17 cellular contexts compared by ENCODE assay signal in genomic region chr11:68657021-68657780, GRCh38. TPM values are rescaled to one million over a fixed set of nuclear protein-coding genes. Genes with fewer than 3 reads are reported as not detected.
DNase-seq lines count a peak whose midpoint lies in the region; ATAC-seq, FAIRE-seq and TF ChIP-seq lines count a peak whose summit lies in the region.
"Had no signal": no experiment of that assay in that cellular context is flagged by ENCODE, and none has a peak within 500 bp of the region (broad histone marks: within the 10 kb centered on the region; RNA-seq: fewer than 3 reads in every experiment).

No MANE protein-coding gene starts in this region.

- FAIRE-seq in HTR-8/SVneo (lab: Jason Lieb, UNC), result peak; percentile 76
- FAIRE-seq: A549, GM19239, H54 had no signal

- H3K36me3 Mint-ChIP-seq in GM23338 (ENCODE audit: low read depth) (peaks cover 8% of the 10 kb centered on the region; the same call in 2 of the 3 replicates), glutamatergic neuron (ENCODE audit: unreplicated experiment) (peaks cover 18% of the 10 kb centered on the region), osteocyte (ENCODE audit: unreplicated experiment) (peaks cover 2% of the 10 kb centered on the region)
- H3K36me3 Mint-ChIP-seq in activated T-cell treated with anti-CD3 and anti-CD28 coated beads, Interleukin-2, amount 50 U/mL, for 24 hours (ENCODE audit: low read depth), result no peaks in the 10 kb centered on the region
- H3K36me3 Mint-ChIP-seq: CD14-positive monocyte; CD8-positive, alpha-beta memory T cell had no signal

- H3K4me1 ChIP-seq in GM23338 (ENCODE audit: insufficient read depth), result no peaks in the 10 kb centered on the region
- H3K4me1 ChIP-seq: Caco-2 had no signal

- H3K27ac ChIP-seq in GM23338 (ENCODE audit: low read depth), result no peak overlapping the region
- H3K27ac ChIP-seq: A549 had no signal

- H3K79me2 ChIP-seq in GM23338 (replicated peaks; ENCODE audit: insufficient read depth), result no peaks in the 10 kb centered on the region

- H3K4me3 Mint-ChIP-seq in GM23338, result no peak overlapping the region
- no peak overlapping the region for H3K4me3 Mint-ChIP-seq in glutamatergic neuron (ENCODE audit: unreplicated experiment)
- no peak overlapping the region for H3K4me3 Mint-ChIP-seq in osteocyte (ENCODE audit: unreplicated experiment)
- no peak overlapping the region for H3K4me3 Mint-ChIP-seq in activated T-cell treated with anti-CD3 and anti-CD28 coated beads, Interleukin-2, amount 50 U/mL, for 24 hours
- H3K4me3 Mint-ChIP-seq: CD14-positive monocyte; CD8-positive, alpha-beta memory T cell had no signal

- H3K4me1 Mint-ChIP-seq in GM23338 (no peaks in the 10 kb centered on the region; the same call in 2 of the 3 replicates), glutamatergic neuron (ENCODE audit: low read depth, unreplicated experiment) (peaks cover 7% of the 10 kb centered on the region), osteocyte (ENCODE audit: unreplicated experiment) (peaks cover 24% of the 10 kb centered on the region)
- H3K4me1 Mint-ChIP-seq in activated T-cell treated with anti-CD3 and anti-CD28 coated beads, Interleukin-2, amount 50 U/mL, for 24 hours (ENCODE audit: low read depth), result no peaks in the 10 kb centered on the region
- H3K4me1 Mint-ChIP-seq: CD8-positive, alpha-beta memory T cell had no signal

- H3K9me3 Mint-ChIP-seq in GM23338 (peaks cover 19% of the 10 kb centered on the region), glutamatergic neuron (ENCODE audit: unreplicated experiment) (peaks cover 5% of the 10 kb centered on the region), osteocyte (ENCODE audit: unreplicated experiment) (no peaks in the 10 kb centered on the region)
- H3K9me3 Mint-ChIP-seq in activated T-cell treated with anti-CD3 and anti-CD28 coated beads, Interleukin-2, amount 50 U/mL, for 24 hours, result no peaks in the 10 kb centered on the region
- H3K9me3 Mint-ChIP-seq: CD8-positive, alpha-beta memory T cell had no signal

- H2AFZ ChIP-seq in GM23338, result peak overlapping the region; percentile 95; the same call in 1 of the 2 replicates

- no peak for ATAC-seq in GM23338
- ATAC-seq: A549 had no signal

- no peak overlapping the region for H3K4me2 ChIP-seq in GM23338
- H3K4me2 ChIP-seq: A549 had no signal

- TF ChIP-seq CTCF in GM23338 (conservative IDR thresholded peaks at IDR 0.05; ENCODE audit: low read depth in 2 of 2) (no peak), glutamatergic neuron (IDR thresholded peaks at IDR 0.05; ENCODE audit: partially characterized antibody, unreplicated experiment) (no peak), osteocyte (IDR thresholded peaks at IDR 0.05) (no peak)

- H4K20me1 ChIP-seq in GM23338 (replicated peaks; ENCODE audit: insufficient read depth), result no peaks in the 10 kb centered on the region

- H3K36me3 ChIP-seq in GM23338 (ENCODE audit: insufficient read depth), result no peaks in the 10 kb centered on the region
- H3K36me3 ChIP-seq: BE2C had no signal

- H3K9me2 ChIP-seq in GM23338 (ENCODE audit: insufficient read depth), result no peaks in the 10 kb centered on the region

- H3K27ac Mint-ChIP-seq in GM23338 (no peak overlapping the region), glutamatergic neuron (ENCODE audit: unreplicated experiment) (no peak overlapping the region), osteocyte (ENCODE audit: unreplicated experiment) (peak overlapping the region; percentile 70)
- H3K27ac Mint-ChIP-seq in activated T-cell treated with anti-CD3 and anti-CD28 coated beads, Interleukin-2, amount 50 U/mL, for 24 hours, result no peak overlapping the region
- H3K27ac Mint-ChIP-seq: CD14-positive monocyte had no signal

- no peaks in the 10 kb centered on the region for H3K27me3 ChIP-seq in GM23338 (ENCODE audit: insufficient read depth)
- H3K27me3 ChIP-seq: BE2C had no signal

- peaks cover 5% of the 10 kb centered on the region; the same call in 1 of the 2 replicates for H3F3A ChIP-seq in GM23338 (replicated peaks; ENCODE audit: low read depth)

- DNase-seq in GM23338 (ENCODE audit: low spot score) (no peak), HTR-8/SVneo (ENCODE audit: insufficient read length, low spot score) (no peak), glutamatergic neuron (peak; percentile 6), osteocyte (ENCODE audit: extremely low spot score, unreplicated experiment) (no peak), glomerular visceral epithelial cell (ENCODE audit: extremely low spot score) (no peak), amniotic stem cell (lab: John Stamatoyannopoulos, UW) (no peak)
- no peak for DNase-seq in activated T-cell treated with anti-CD3 and anti-CD28 coated beads, Interleukin-2, amount 50 U/mL, for 24 hours
- DNase-seq: BE2C, DND-41, GDM1 had no signal

- H3K27me3 Mint-ChIP-seq in GM23338 (ENCODE audit: insufficient read depth, low read depth, poor library complexity) (peaks cover 10% of the 10 kb centered on the region), glutamatergic neuron (ENCODE audit: unreplicated experiment) (peaks cover 4% of the 10 kb centered on the region), osteocyte (ENCODE audit: unreplicated experiment) (peaks cover 23% of the 10 kb centered on the region)
- peaks cover 28% of the 10 kb centered on the region for H3K27me3 Mint-ChIP-seq in activated T-cell treated with anti-CD3 and anti-CD28 coated beads, Interleukin-2, amount 50 U/mL, for 24 hours

- no peak overlapping the region for H3K4me3 ChIP-seq in GM23338
- H3K4me3 ChIP-seq: A549 had no signal

TF ChIP-seq in GM23338, 12 proteins besides CTCF, POLR2A, EP300 and RAD21 (continues in another document):
- TF ChIP-seq STAT1 (IDR thresholded peaks at IDR 0.05; ENCODE audit: unreplicated experiment) (no peak), REST (IDR thresholded peaks at IDR 0.05; ENCODE audit: unreplicated experiment) (no peak), EZH2 (IDR thresholded peaks at IDR 0.05; ENCODE audit: low read depth, unreplicated experiment) (no peak), EZH2phosphoT487 (IDR thresholded peaks at IDR 0.05; ENCODE audit: unreplicated experiment) (no peak)

RNA-seq across cellular contexts. Expression of gene GAL, which starts 27.1 kb away (rescaled TPM):
- 80.9 and 82.8 TPM in 2 replicates for total RNA-seq in GM23338 (2014; rRNA removed; shearing (Covaris generic))
- 691 and 693 TPM in 2 replicates for polyA plus RNA-seq in GM23338 (2016; fragmentation: Nextera tagmentation; extraction: Ambion mirVana)
- 37.6 TPM for total RNA-seq in glutamatergic neuron (ENCODE audit: unreplicated experiment)
- not detected in 2 replicates for total RNA-seq in osteocyte
- total RNA-seq: HT-29 had no signal
- polyA plus RNA-seq: CD14-positive monocyte; CD8-positive, alpha-beta memory T cell had no signal

Comparison
In these comparisons a context has a peak if more than half of its experiments do, and no peak if none do; other contexts are left out.
1. RNA of gene GAL, which starts 27.1 kb away (total RNA-seq): 80.9 to 82.8 TPM in GM23338 and 37.6 TPM in glutamatergic neuron (single experiment); not detected in osteocyte; every median in the first group is over 10 times any median in the second.